ENCODE assay signal across 22 cellular contexts in genomic region chrX:63408050-63408449, GRCh38.
"Had no signal": no experiment of that assay in that cellular context is flagged by ENCODE, and none has a peak within 500 bp of the region (broad histone marks: within the 10 kb centered on the region; RNA-seq: fewer than 3 reads in every experiment).

No MANE protein-coding gene starts in this region.

- DNase-seq: IMR-90, Karpas-422, KG1, MG63, NCI-H1092, NCI-H1105 treated with DMSO at 0.1 percent for 48 hours, NCI-H1417 treated with DMSO at 0.1 percent for 48 hours, NCI-H146, NCI-H1694 treated with DMSO at 0.1 percent for 48 hours, NCI-H1930, NCI-H2081, NCI-H2107, NCI-H2227 treated with DMSO at 0.1 percent for 48 hours, NCI-H524, NCI-H526 treated with DMSO at 0.1 percent for 48 hours, NCI-H774, Right ventricle myocardium superior, RPMI8226, SIG-M5 had no signal

- H3K27me3 ChIP-seq: MG63, SJSA1 had no signal

- FAIRE-seq: HepG2 had no signal

- ATAC-seq: HepG2 had no signal

- H3K4me1 ChIP-seq: SJSA1 had no signal

- H3K36me3 ChIP-seq: MG63, SJSA1 had no signal

- H3K9me3 ChIP-seq: MG63, SJSA1 had no signal

- H3K4me3 ChIP-seq: MG63, SJSA1, SK-N-MC had no signal

- H3K27ac ChIP-seq: SJSA1, SK-N-MC had no signal
